In genomic region chr1:18581420-18581880, GRCh38 we compare ENCODE assay signal across 9 cellular contexts. TPM values are rescaled to one million over a fixed set of nuclear protein-coding genes. Genes with fewer than 3 reads are reported as not detected.
A peak's percentile ranks its signal among the peaks of the same experiment; 100 is the strongest.
DNase-seq lines count a peak whose midpoint lies in the region; ATAC-seq and TF ChIP-seq lines count a peak whose summit lies in the region.
"Had no signal": no experiment of that assay in that cellular context is flagged by ENCODE, and none has a peak within 500 bp of the region (broad histone marks: within the 10 kb centered on the region; RNA-seq: fewer than 3 reads in every experiment).

No MANE protein-coding gene starts in this region.

- DNase-seq in BJ (ENCODE audit: low read depth) (no peak), GM13977 (ENCODE audit: low spot score) (peak; percentile 76), dermis blood vessel endothelial cell (peak; percentile 49), psoas muscle (peak; percentile 27 to 56), LoVo (ENCODE audit: low spot score) (no peak)

- H3K4me2 ChIP-seq in SU-DHL-6 (ENCODE audit: low read depth, low read length, poor library complexity, severe bottlenecking), result no peak overlapping the region

- H3K27ac ChIP-seq in SU-DHL-6 (ENCODE audit: low read depth, low read length) (no peak overlapping the region), psoas muscle (no peak overlapping the region)
- H3K27ac ChIP-seq: epithelial cell of prostate had no signal

- no peak overlapping the region for H3K9ac ChIP-seq in SU-DHL-6 (ENCODE audit: low read length)

- CTCF ChIA-PET in BJ (lab: Yijun Ruan, JAX), result interaction anchor here (0.7 to 2.7 kb wide), 17 partner anchors 8 to 1087 kb away, joined by 3 to 17 read pairs (median 4); no protein-coding TSS in a partner anchor

- TF ChIP-seq CTCF in BJ (IDR thresholded peaks at IDR 0.05; ENCODE audit: insufficient read depth, low read depth, low read length) (peak; percentile 76), GM13977 (IDR thresholded peaks at IDR 0.05; ENCODE audit: extremely low read depth, insufficient read depth, missing control alignments) (peak; percentile 94), SU-DHL-6 (IDR thresholded peaks at IDR 0.05; ENCODE audit: insufficient read depth, low read length, poor library complexity, severe bottlenecking) (peak; percentile 62), psoas muscle (IDR thresholded peaks at IDR 0.05) (peak; percentile 53)

- WGBS in psoas muscle, 3 donors, result 22 to 24% (median 24%) methylated on average over 17 of the region's 17 CpGs

- intact Hi-C loops in psoas muscle (cut with DNase I), result no loop called here

- H3K4me1 ChIP-seq in psoas muscle, result no peaks in the 10 kb centered on the region

- H3K9me2 ChIP-seq in SU-DHL-6 (replicated peaks; ENCODE audit: insufficient read depth, low read length), result no peaks in the 10 kb centered on the region

- in situ Hi-C loops in GM13977 (cut with MboI; ENCODE audit: low pct_unique_long_range_greater_than_20kb, low sequenced_read_pairs, unreplicated experiment), result no loop called here

- no peaks in the 10 kb centered on the region for H3F3A ChIP-seq in SU-DHL-6 (ENCODE audit: insufficient read depth)

- H3K36me3 ChIP-seq in BJ (ENCODE audit: control insufficient read depth, insufficient read depth, low read length) (no peaks in the 10 kb centered on the region), SU-DHL-6 (ENCODE audit: low read length) (no peaks in the 10 kb centered on the region), psoas muscle (ENCODE audit: insufficient read depth in 1 of 2, low read depth in 1 of 2) (no peaks in the 10 kb centered on the region)

- H3K4me3 ChIP-seq in BJ (ENCODE audit: low read depth, low read length), result no peak overlapping the region
- no peak overlapping the region for H3K4me3 ChIP-seq in SU-DHL-6 (ENCODE audit: insufficient read depth, low read length, poor library complexity, severe bottlenecking)
- no peak overlapping the region for H3K4me3 ChIP-seq in psoas muscle

- H3K9me3 ChIP-seq in SU-DHL-6 (ENCODE audit: insufficient read depth, low read length) (no peaks in the 10 kb centered on the region), psoas muscle (no peaks in the 10 kb centered on the region)

- ATAC-seq in psoas muscle, result peak in 1 of 4 donors; percentile 42
- ATAC-seq in HG02571 (IDR thresholded peaks at IDR 0.05; ENCODE audit: unreplicated experiment), result no peak
- no peak for ATAC-seq in GM21528 (IDR thresholded peaks at IDR 0.05; ENCODE audit: low FRiP score, unreplicated experiment)

- H4K20me1 ChIP-seq in SU-DHL-6 (ENCODE audit: low read depth, low read length), result no peaks in the 10 kb centered on the region

- no peak overlapping the region for H2AFZ ChIP-seq in SU-DHL-6 (ENCODE audit: low read depth, low read length, severe bottlenecking)

- POLR2A ChIA-PET in BJ (lab: Charles Lee), result no interaction called here

- H3K27me3 ChIP-seq in BJ (ENCODE audit: control insufficient read depth, insufficient read depth, low read length) (no peaks in the 10 kb centered on the region), SU-DHL-6 (ENCODE audit: low read length) (no peaks in the 10 kb centered on the region), psoas muscle (ENCODE audit: insufficient read depth in 3 of 3, low read length in 2 of 3) (peaks cover 0 to 21% (median 0%) of the 10 kb centered on the region in 3 donors)

- no peaks in the 10 kb centered on the region for H3K79me2 ChIP-seq in SU-DHL-6 (ENCODE audit: insufficient read depth, low read length)

RNA-seq across cellular contexts. Expression of gene PAX7, which starts 49.2 kb away (rescaled TPM):
- not detected in 2 replicates for polyA plus RNA-seq in BJ (2011; rRNA removed)
- not detected in 2 replicates for polyA minus RNA-seq in BJ (2011; rRNA and poly(A)+ RNA removed)
- total RNA-seq in dermis blood vessel endothelial cell, result not detected in 2 replicates
- total RNA-seq in psoas muscle, result 10 to 100 TPM in 1 of 4 donors, 1 to 10 TPM in 3; 2.6 to 11.7 (median 5.4) TPM
- polyA plus RNA-seq in psoas muscle, result 1 to 10 TPM; 1.7 to 3.3 (median 2.7) TPM

Comparison
In these comparisons a context has a peak if more than half of its experiments do, and no peak if none do; other contexts are left out.
1. DNase-seq: peak in GM13977 (single experiment), dermis blood vessel endothelial cell (single experiment) and psoas muscle (2 of 2); none in BJ (single experiment) and LoVo (single experiment).
2. Peak in every context shown above with its lines, with median percentiles within 50 percentile points of each other: CTCF ChIP-seq.